31 cellular contexts compared by ENCODE assay signal in genomic region chr7:128042027-128042426, GRCh38. TPM values are rescaled to one million over a fixed set of nuclear protein-coding genes. Genes with fewer than 3 reads are reported as not detected.
A peak's percentile ranks its signal among the peaks of the same experiment; 100 is the strongest.
DNase-seq lines count a peak whose midpoint lies in the region; TF ChIP-seq lines count a peak whose summit lies in the region.
"Had no signal": no experiment of that assay in that cellular context is flagged by ENCODE, and none has a peak within 500 bp of the region (broad histone marks: within the 10 kb centered on the region; RNA-seq: fewer than 3 reads in every experiment).

No MANE protein-coding gene starts in this region.

- no peaks in the 10 kb centered on the region for H3K27me3 Mint-ChIP-seq in Caco-2 (ENCODE audit: insufficient read depth, unreplicated experiment)
- H3K27me3 Mint-ChIP-seq: activated naive CD8-positive, alpha-beta T cell; dendritic cell treated with granulocyte-macrophage colony-stimulating factor and Interleukin-4, amounts not matched to agents 40 ng/mL and 50 ng/mL, for 4 days; progenitor cell of endocrine pancreas; stimulated activated naive CD8-positive, alpha-beta T cell treated with anti-CD3 and anti-CD28 coated beads, Interleukin-15, amount 100 ng/mL, for 72 hours had no signal

- H3K27me3 ChIP-seq in ectodermal cell (ENCODE audit: control insufficient read depth, insufficient read depth, low read length, poor library complexity, severe bottlenecking): no peaks in the 10 kb centered on the region
- H3K27me3 ChIP-seq in Caco-2 (replicated peaks; ENCODE audit: control insufficient read depth, insufficient read depth, low read length): no peaks in the 10 kb centered on the region
- H3K27me3 ChIP-seq: ascending aorta, esophagus squamous epithelium, foreskin keratinocyte, neural progenitor cell, right lobe of liver, tibial nerve had no signal

- no peak overlapping the region for H3K27ac Mint-ChIP-seq in Caco-2 (ENCODE audit: unreplicated experiment)
- H3K27ac Mint-ChIP-seq: activated naive CD8-positive, alpha-beta T cell; dendritic cell treated with granulocyte-macrophage colony-stimulating factor and Interleukin-4, amounts not matched to agents 40 ng/mL and 50 ng/mL, for 4 days; stimulated activated naive CD8-positive, alpha-beta T cell treated with anti-CD3 and anti-CD28 coated beads, Interleukin-15, amount 100 ng/mL, for 72 hours had no signal

- peaks cover 11% of the 10 kb centered on the region for H3K4me1 Mint-ChIP-seq in Caco-2 (ENCODE audit: low read depth, unreplicated experiment)

- H3K36me3 Mint-ChIP-seq in Caco-2 (ENCODE audit: insufficient read depth, unreplicated experiment): peaks cover 36% of the 10 kb centered on the region
- H3K36me3 Mint-ChIP-seq: neural progenitor cell had no signal

- BruUV-seq in Caco-2 (replicated peaks; lab: Mats Ljungman, UMichigan): no TSS peak

- H3K4me3 ChIP-seq in ectodermal cell (ENCODE audit: insufficient read depth, low read depth, low read length) (no peak overlapping the region), Caco-2 (ENCODE audit: low read depth, low read length) (no peak overlapping the region)
- H3K4me3 ChIP-seq: ascending aorta, esophagus squamous epithelium, neural progenitor cell, right lobe of liver, tibial nerve had no signal

- H3K9me3 Mint-ChIP-seq in Caco-2 (ENCODE audit: unreplicated experiment): no peaks in the 10 kb centered on the region
- H3K9me3 Mint-ChIP-seq: dendritic cell treated with granulocyte-macrophage colony-stimulating factor and Interleukin-4, amounts not matched to agents 40 ng/mL and 50 ng/mL, for 4 days; neural progenitor cell; stimulated activated naive CD8-positive, alpha-beta T cell treated with anti-CD3 and anti-CD28 coated beads, Interleukin-15, amount 100 ng/mL, for 72 hours had no signal

- TF ChIP-seq CTCF in Caco-2 (IDR thresholded peaks at IDR 0.05; ENCODE audit: insufficient read depth in 1 of 2, low read depth in 1 of 2, low read length in 1 of 2, severe bottlenecking in 1 of 2, unreplicated experiment in 1 of 2): no peak

- no peaks in the 10 kb centered on the region for H3K9me3 ChIP-seq in ectodermal cell (ENCODE audit: control insufficient read depth, low read length)
- H3K9me3 ChIP-seq in Caco-2: no peaks in the 10 kb centered on the region
- H3K9me3 ChIP-seq: ascending aorta, esophagus squamous epithelium, right lobe of liver, tibial nerve had no signal

- H3K4me1 ChIP-seq in ectodermal cell (ENCODE audit: control insufficient read depth, insufficient read depth, low read length) (peaks cover 6% of the 10 kb centered on the region), Caco-2 (no peaks in the 10 kb centered on the region)
- H3K4me1 ChIP-seq: ascending aorta, foreskin keratinocyte, right lobe of liver had no signal

- DNase-seq in SK-MEL-5 (ENCODE audit: low read depth, low spot score) (peak; percentile 61), midbrain (lab: John Stamatoyannopoulos, UW) (peak; percentile 94), superior temporal gyrus (ENCODE audit: extremely low spot score) (peak; percentile 96), NCI-H446 (lab: John Stamatoyannopoulos, UW) (no peak), Caco-2 (no peak), activated T-cell treated with anti-CD3 and anti-CD28 coated beads for 4 hours (no peak)
- DNase-seq: activated CD4-positive, alpha-beta T cell treated with anti-CD3 and anti-CD28 coated beads for 4 hours; activated CD8-positive, alpha-beta memory T cell treated with anti-CD3 and anti-CD28 coated beads for 24 hours; activated effector memory CD4-positive, alpha-beta T cell treated with anti-CD3 and anti-CD28 coated beads, Interleukin-2, amount 50 U/mL, for 16 hours; activated T-cell treated with anti-CD3 and anti-CD28 coated beads, Interleukin-2, amount 50 U/mL, for 1 hour; central memory CD4-positive, alpha-beta T cell; esophagus squamous epithelium; foreskin keratinocyte; GDM1; mammary epithelial cell; NCI-H1436 treated with DMSO at 0.1 percent for 48 hours; NCI-H2081 treated with DMSO at 0.1 percent for 48 hours; NCI-H345; NCI-H774; right lobe of liver; stimulated activated CD8-positive, alpha-beta memory T cell treated with anti-CD3 and anti-CD28 coated beads, Interleukin-4, amount 100 ng/mL, for 48 hours; stimulated activated naive CD8-positive, alpha-beta T cell treated with anti-CD3 and anti-CD28 coated beads, Interleukin-15, amount 100 ng/mL, for 72 hours; WERI-Rb-1 had no signal

- POLR2A ChIA-PET in Caco-2 (lab: Charles Lee): no interaction called here

- CTCF ChIA-PET in Caco-2 (lab: Charles Lee): no interaction called here

- in situ Hi-C loops in SK-MEL-5 (cut with HindIII; ENCODE audit: low pct_unique_long_range_greater_than_20kb, low sequenced_read_pairs): no loop called here

- intact Hi-C loops in Caco-2 (cut with micrococcal nuclease; ENCODE audit: unreplicated experiment): no loop called here

- H3K27ac ChIP-seq in ectodermal cell (ENCODE audit: insufficient read depth, low read depth, low read length, poor library complexity, severe bottlenecking): peak overlapping the region; percentile 36
- H3K27ac ChIP-seq: ascending aorta, esophagus squamous epithelium, foreskin keratinocyte, neural progenitor cell, right lobe of liver, tibial nerve, WERI-Rb-1 had no signal

- H3K36me3 ChIP-seq in ectodermal cell (ENCODE audit: control insufficient read depth, insufficient read depth, low read length) (no peaks in the 10 kb centered on the region), Caco-2 (ENCODE audit: control insufficient read depth, insufficient read depth, low read length) (no peaks in the 10 kb centered on the region; the same call in none of the 2 replicates)
- H3K36me3 ChIP-seq: ascending aorta, neural progenitor cell, tibial nerve, WERI-Rb-1 had no signal

- no peak overlapping the region for H3K4me3 Mint-ChIP-seq in Caco-2 (ENCODE audit: unreplicated experiment)
- H3K4me3 Mint-ChIP-seq: activated naive CD8-positive, alpha-beta T cell; dendritic cell treated with granulocyte-macrophage colony-stimulating factor and Interleukin-4, amounts not matched to agents 40 ng/mL and 50 ng/mL, for 4 days; neural progenitor cell; stimulated activated naive CD8-positive, alpha-beta T cell treated with anti-CD3 and anti-CD28 coated beads, Interleukin-15, amount 100 ng/mL, for 72 hours had no signal

- 88% methylated on average over 2 of the region's 2 CpGs for WGBS in ectodermal cell, 2 experiments

RNA-seq across cellular contexts. Expression of gene LRRC4, which starts 10.8 kb away (rescaled TPM):
- total RNA-seq in SK-MEL-5 (2014; rRNA removed; shearing (Covaris generic)): not detected in 2 replicates
- polyA plus RNA-seq in SK-MEL-5 (2015; cell fraction: cytosol; rRNA removed): not detected in 2 replicates
- not detected in 2 replicates for polyA plus RNA-seq in SK-MEL-5 (2015; cell fraction: nucleus; rRNA removed)
- polyA plus RNA-seq in ectodermal cell (2013, experiment 1 of 4): 41.4 TPM
- 52.2 TPM for polyA plus RNA-seq in ectodermal cell (2013, experiment 2 of 4)
- 33.8 TPM for polyA plus RNA-seq in ectodermal cell (2013, experiment 3 of 4)
- polyA plus RNA-seq in ectodermal cell (2013, experiment 4 of 4): 39.4 TPM
- not detected in 2 replicates for total RNA-seq in Caco-2 (2022)
- total RNA-seq: RPMI7951 had no signal

Comparison
In these comparisons a context has a peak if more than half of its experiments do, and no peak if none do; other contexts are left out.
1. DNase-seq: peak in SK-MEL-5 (single experiment), midbrain (single experiment) and superior temporal gyrus (single experiment); none in NCI-H446 (0 of 2), Caco-2 (0 of 2) and activated T-cell treated with anti-CD3 and anti-CD28 coated beads for 4 hours (single experiment).